ENCODE assay signal across 9 cellular contexts in genomic region chr2:174605687-174606086, GRCh38. TPM values are rescaled to one million over a fixed set of nuclear protein-coding genes. Genes with fewer than 3 reads are reported as not detected.
DNase-seq lines count a peak whose midpoint lies in the region; ATAC-seq lines count a peak whose summit lies in the region.
"Had no signal": no experiment of that assay in that cellular context is flagged by ENCODE, and none has a peak within 500 bp of the region (broad histone marks: within the 10 kb centered on the region; RNA-seq: fewer than 3 reads in every experiment).

No MANE protein-coding gene starts in this region.

- peak overlapping the region; percentile 66 for H3K9ac ChIP-seq in mesenchymal stem cell (ENCODE audit: low read length)

- H3K27ac ChIP-seq in mesenchymal stem cell (ENCODE audit: low read length, poor library complexity, severe bottlenecking) (no peak overlapping the region), caudate nucleus (ENCODE audit: low read depth, low read length) (no peak overlapping the region)
- H3K27ac ChIP-seq: upper lobe of left lung had no signal

- H3K27me3 Mint-ChIP-seq in activated naive CD8-positive, alpha-beta T cell treated with anti-CD3 and anti-CD28 coated beads, Interleukin-2, amount 10 ng/mL, durations not matched to agents 7 days and 5 days: no peaks in the 10 kb centered on the region

- peaks cover 20% of the 10 kb centered on the region for H3K36me3 Mint-ChIP-seq in activated naive CD8-positive, alpha-beta T cell treated with anti-CD3 and anti-CD28 coated beads, Interleukin-2, amount 10 ng/mL, durations not matched to agents 7 days and 5 days

- POLR2A ChIA-PET in activated naive CD8-positive, alpha-beta T cell treated with anti-CD3 and anti-CD28 coated beads, Interleukin-2, amount 10 ng/mL, durations not matched to agents 7 days and 5 days (lab: Charles Lee): interaction anchor here (1.1 to 6.0 kb wide), 2 partner anchors 9 to 78 kb away, joined by 4 to 55 read pairs; partner anchors contain the start of gene WIPF1

- no peak overlapping the region for H3K4me3 ChIP-seq in mesenchymal stem cell (ENCODE audit: insufficient read depth in 1 of 2, low read depth in 1 of 2, low read length in 2 of 2)
- H3K4me3 ChIP-seq: upper lobe of left lung had no signal

- peak; percentile 27 for DNase-seq in DMS 273 (lab: John Stamatoyannopoulos, UW; ENCODE audit: unreplicated experiment)
- DNase-seq in Kasumi-1 (lab: John Stamatoyannopoulos, UW): peak; percentile 79 to 94
- no peak for DNase-seq in activated naive CD8-positive, alpha-beta T cell treated with anti-CD3 and anti-CD28 coated beads, Interleukin-2, amount 10 ng/mL, durations not matched to agents 7 days and 5 days
- DNase-seq in mesenchymal stem cell: peak; percentile 59
- DNase-seq in NCI-H82 (lab: John Stamatoyannopoulos, UW): no peak
- DNase-seq in GM19238 (ENCODE audit: insufficient read length, low spot score): no peak
- DNase-seq in caudate nucleus (lab: John Stamatoyannopoulos, UW): no peak

- H2BK15ac ChIP-seq in mesenchymal stem cell (ENCODE audit: low read depth, poor library complexity, severe bottlenecking): no peak overlapping the region

- H3K4me1 ChIP-seq in mesenchymal stem cell (ENCODE audit: control insufficient read depth, insufficient read depth, low read depth, low read length): peaks cover 4% of the 10 kb centered on the region

- H3K18ac ChIP-seq in mesenchymal stem cell (ENCODE audit: low read depth in 1 of 2, low read length in 2 of 2): no peak overlapping the region

- no peak overlapping the region for H2AFZ ChIP-seq in mesenchymal stem cell (ENCODE audit: low read depth, low read length)

- peaks cover 0 to 2% of the 10 kb centered on the region in 2 experiments for H3K36me3 ChIP-seq in mesenchymal stem cell (ENCODE audit: control insufficient read depth in 1 of 2, insufficient read depth in 2 of 2, low read depth in 1 of 2, low read length in 2 of 2)
- H3K36me3 ChIP-seq: upper lobe of left lung had no signal

- H3K23ac ChIP-seq in mesenchymal stem cell (ENCODE audit: low read length in 2 of 2): no peak overlapping the region

- no peak overlapping the region for H3K4ac ChIP-seq in mesenchymal stem cell (ENCODE audit: low read depth in 1 of 2, low read length in 2 of 2)

- no peak overlapping the region for H2BK120ac ChIP-seq in mesenchymal stem cell (ENCODE audit: low read depth, low read length)

- peak; percentile 20 for ATAC-seq in activated naive CD8-positive, alpha-beta T cell treated with anti-CD3 and anti-CD28 coated beads, Interleukin-2, amount 10 ng/mL, durations not matched to agents 7 days and 5 days (ENCODE audit: low read depth)
- ATAC-seq in GM19455 (IDR thresholded peaks at IDR 0.05; ENCODE audit: unreplicated experiment): no peak

- peak overlapping the region; percentile 78 for H3K27ac Mint-ChIP-seq in activated naive CD8-positive, alpha-beta T cell treated with anti-CD3 and anti-CD28 coated beads, Interleukin-2, amount 10 ng/mL, durations not matched to agents 7 days and 5 days

- H3K27me3 ChIP-seq in mesenchymal stem cell (ENCODE audit: control insufficient read depth in 1 of 2, insufficient read depth in 1 of 2, low read length in 2 of 2): no peaks in the 10 kb centered on the region
- H3K27me3 ChIP-seq: upper lobe of left lung had no signal

- H2AK5ac ChIP-seq in mesenchymal stem cell (ENCODE audit: low read length, severe bottlenecking): no peak overlapping the region

- H3K4me3 Mint-ChIP-seq in activated naive CD8-positive, alpha-beta T cell treated with anti-CD3 and anti-CD28 coated beads, Interleukin-2, amount 10 ng/mL, durations not matched to agents 7 days and 5 days: peak overlapping the region; percentile 36

- H3K79me1 ChIP-seq in mesenchymal stem cell (replicated peaks; ENCODE audit: low read length, poor library complexity, severe bottlenecking): peaks cover 15% of the 10 kb centered on the region

- H3K9me3 ChIP-seq in mesenchymal stem cell (ENCODE audit: control insufficient read depth, low read length): no peaks in the 10 kb centered on the region
- H3K9me3 ChIP-seq: upper lobe of left lung had no signal

- no peak overlapping the region for H3K4me2 ChIP-seq in mesenchymal stem cell (ENCODE audit: low read length, poor library complexity, severe bottlenecking)

- H3K9me3 Mint-ChIP-seq in activated naive CD8-positive, alpha-beta T cell treated with anti-CD3 and anti-CD28 coated beads, Interleukin-2, amount 10 ng/mL, durations not matched to agents 7 days and 5 days: no peaks in the 10 kb centered on the region

- H2BK12ac ChIP-seq in mesenchymal stem cell (ENCODE audit: low read length in 2 of 2): no peak overlapping the region

- H4K8ac ChIP-seq in mesenchymal stem cell (ENCODE audit: low read length): no peak overlapping the region

- H3K14ac ChIP-seq in mesenchymal stem cell (ENCODE audit: low read length in 2 of 2): no peak overlapping the region

- H2BK5ac ChIP-seq in mesenchymal stem cell (ENCODE audit: low read depth, low read length, poor library complexity, severe bottlenecking): no peak overlapping the region

- no peak overlapping the region for H4K91ac ChIP-seq in mesenchymal stem cell (ENCODE audit: low read length)

- H3K4me1 Mint-ChIP-seq in activated naive CD8-positive, alpha-beta T cell treated with anti-CD3 and anti-CD28 coated beads, Interleukin-2, amount 10 ng/mL, durations not matched to agents 7 days and 5 days: peaks cover 83% of the 10 kb centered on the region

RNA-seq across cellular contexts. Expression of gene WIPF1, which starts 8.1 kb away (rescaled TPM):
- 100 to 1,000 TPM; 446 to 480 TPM for total RNA-seq in activated naive CD8-positive, alpha-beta T cell treated with anti-CD3 and anti-CD28 coated beads, Interleukin-2, amount 10 ng/mL, durations not matched to agents 7 days and 5 days
- 52.6 TPM for polyA plus RNA-seq in mesenchymal stem cell (2013, experiment 1 of 2)
- polyA plus RNA-seq in mesenchymal stem cell (2013, experiment 2 of 2): 53.6 TPM

Comparison
In these comparisons a context has a peak if more than half of its experiments do, and no peak if none do; other contexts are left out.
1. DNase-seq: peak in DMS 273 (single experiment), Kasumi-1 (2 of 2) and mesenchymal stem cell (single experiment); none in activated naive CD8-positive, alpha-beta T cell treated with anti-CD3 and anti-CD28 coated beads, Interleukin-2, amount 10 ng/mL, durations not matched to agents 7 days and 5 days (single experiment), NCI-H82 (single experiment), GM19238 (single experiment) and caudate nucleus (0 of 61).